ENCODE assay signal across 8 cellular contexts in the genomic region with DNA sequence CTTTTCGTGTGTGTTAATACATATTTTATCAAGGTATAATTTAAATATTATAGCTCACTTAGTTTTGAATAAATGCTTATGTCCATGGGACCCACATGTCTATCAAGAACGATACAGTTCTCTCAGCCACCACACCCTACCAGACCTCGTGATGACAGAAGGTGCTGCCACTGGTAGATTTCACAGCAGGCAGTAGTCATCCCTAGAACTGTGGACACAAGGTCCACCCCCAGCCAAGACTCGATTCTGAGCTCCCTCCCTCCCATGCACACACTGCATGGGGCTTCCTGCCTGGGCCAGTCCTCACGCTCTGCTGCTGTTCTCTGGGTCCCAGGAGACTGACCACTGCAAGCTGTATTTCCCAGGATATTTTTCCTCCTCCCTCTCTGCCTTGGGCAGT. TPM values are rescaled to one million over a fixed set of nuclear protein-coding genes. Genes with fewer than 3 reads are reported as not detected.
DNase-seq lines count a peak whose midpoint lies in the region; ATAC-seq and TF ChIP-seq lines count a peak whose summit lies in the region.

No MANE protein-coding gene starts in this region.

- no peaks in the 10 kb centered on the region for H3K9me2 ChIP-seq in Karpas-422 (replicated peaks; ENCODE audit: insufficient read depth, low read length)

- TF ChIP-seq CTCF in cardiac fibroblast (IDR thresholded peaks at IDR 0.05; ENCODE audit: low read depth, low read length), result no peak
- no peak for TF ChIP-seq CTCF in nephron progenitor cell (IDR thresholded peaks at IDR 0.05)

- H3K27me3 ChIP-seq in Karpas-422 (ENCODE audit: low read length), result no peaks in the 10 kb centered on the region

- H3K36me3 ChIP-seq in Karpas-422 (ENCODE audit: insufficient read depth, low read length), result no peaks in the 10 kb centered on the region

- no peak overlapping the region for H3K27ac ChIP-seq in Karpas-422 (ENCODE audit: low read length)

- no peaks in the 10 kb centered on the region for H3K79me2 ChIP-seq in Karpas-422 (ENCODE audit: low read length)

- no peak overlapping the region for H3K9ac ChIP-seq in Karpas-422 (ENCODE audit: low read length)

- peaks cover 11% of the 10 kb centered on the region for H3K4me1 ChIP-seq in Karpas-422 (ENCODE audit: low read length)

- H3K4me3 ChIP-seq in cardiac fibroblast (replicated peaks in 1 of 2; ENCODE audit: low read depth in 2 of 2, low read length in 2 of 2), result no peak overlapping the region
- H3K4me3 ChIP-seq in Karpas-422 (ENCODE audit: low read length), result no peak overlapping the region

- DNase-seq in GM19240 (ENCODE audit: insufficient read length, low spot score) (peak; percentile 22), cardiac fibroblast (ENCODE audit: low read depth in 2 of 2) (peak; percentile 75 to 92), smooth muscle cell of the brain vasculature (ENCODE audit: low read depth, low spot score) (peak; percentile 76), SKM-1 (lab: John Stamatoyannopoulos, UW; ENCODE audit: unreplicated experiment) (no peak), nephron progenitor cell (no peak), Karpas-422 (no peak)
- no peak for DNase-seq in stimulated activated naive CD4-positive, alpha-beta T cell (lab: John Stamatoyannopoulos, UW)

- no peaks in the 10 kb centered on the region for H3K9me3 ChIP-seq in Karpas-422 (ENCODE audit: low read length)

- no peaks in the 10 kb centered on the region for H3K9me3 Mint-ChIP-seq in nephron progenitor cell

- H3K36me3 Mint-ChIP-seq in nephron progenitor cell (ENCODE audit: low read depth), result no peaks in the 10 kb centered on the region

- peaks cover 38% of the 10 kb centered on the region for H3K4me1 Mint-ChIP-seq in nephron progenitor cell

- H3K4me2 ChIP-seq in Karpas-422 (ENCODE audit: low read depth, low read length, poor library complexity, severe bottlenecking), result no peak overlapping the region

- H4K20me1 ChIP-seq in Karpas-422 (ENCODE audit: insufficient read depth, low read depth, low read length), result no peaks in the 10 kb centered on the region

- H3K4me3 Mint-ChIP-seq in nephron progenitor cell, result no peak overlapping the region

- peaks cover 4% of the 10 kb centered on the region for H3K27me3 Mint-ChIP-seq in nephron progenitor cell (ENCODE audit: low read depth, poor library complexity)

- no peak overlapping the region for H2AFZ ChIP-seq in Karpas-422 (ENCODE audit: low read length)

- no peak overlapping the region for H3K27ac Mint-ChIP-seq in nephron progenitor cell

- peak; percentile 63 for ATAC-seq in HG03025 (IDR thresholded peaks at IDR 0.05; ENCODE audit: low FRiP score, unreplicated experiment)

RNA-seq across cellular contexts. Expression of gene CREB1, which starts 26.5 kb away (rescaled TPM):
- 44.7 and 74.6 TPM in 2 replicates for total RNA-seq in Karpas-422 (2014; rRNA removed; shearing (Covaris generic); ENCODE audit: low replicate concordance)

Comparison
In these comparisons a context has a peak if more than half of its experiments do, and no peak if none do; other contexts are left out.
1. DNase-seq: peak in GM19240 (single experiment), cardiac fibroblast (2 of 2) and smooth muscle cell of the brain vasculature (single experiment); none in SKM-1 (single experiment), nephron progenitor cell (single experiment), Karpas-422 (single experiment) and stimulated activated naive CD4-positive, alpha-beta T cell (0 of 6).